In the genomic region with DNA sequence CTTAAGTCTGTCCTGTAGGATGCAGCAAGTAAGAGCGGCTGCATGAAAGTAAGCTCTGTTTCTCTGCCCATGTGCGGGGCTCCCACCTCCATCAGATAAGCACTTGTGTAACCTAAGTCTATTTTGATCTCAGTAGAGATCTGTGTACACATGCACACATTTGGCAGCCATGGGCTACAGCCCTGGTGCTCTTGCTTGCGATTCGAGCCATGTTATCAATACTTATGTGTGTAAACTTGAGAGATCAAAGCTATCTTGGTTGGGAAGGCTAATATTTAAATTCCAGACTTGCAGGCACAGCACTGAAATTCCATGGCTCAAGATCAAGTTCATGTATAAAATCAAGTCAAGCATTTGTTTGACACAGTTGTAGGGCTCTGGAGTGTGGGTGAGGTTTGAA, we compare ENCODE assay signal across 31 cellular contexts.
DNase-seq lines count a peak whose midpoint lies in the region; ATAC-seq and TF ChIP-seq lines count a peak whose summit lies in the region.
"Had no signal": no experiment of that assay in that cellular context is flagged by ENCODE, and none has a peak within 500 bp of the region (broad histone marks: within the 10 kb centered on the region; RNA-seq: fewer than 3 reads in every experiment).

No MANE protein-coding gene starts in this region.

- intact Hi-C loops in CD4-positive, alpha-beta memory T cell (cut with micrococcal nuclease) = no loop called here

- H3K4me3 Mint-ChIP-seq in activated naive CD8-positive, alpha-beta T cell treated with anti-CD3 and anti-CD28 coated beads, Interleukin-2, amount 10 ng/mL, durations not matched to agents 7 days and 5 days = no peak overlapping the region
- H3K4me3 Mint-ChIP-seq in activated naive CD8-positive, alpha-beta T cell treated with anti-CD3 and anti-CD28 coated beads, Interleukin-2, amount 50 U/mL, for 24 hours = no peak overlapping the region
- H3K4me3 Mint-ChIP-seq in mesothelial cell of epicardium (no peak overlapping the region), type B pancreatic cell (no peak overlapping the region)
- H3K4me3 Mint-ChIP-seq in CD4-positive, alpha-beta memory T cell = no peak overlapping the region
- H3K4me3 Mint-ChIP-seq: activated CD4-positive, alpha-beta memory T cell treated with anti-CD3 and anti-CD28 coated beads for 36 hours; B cell had no signal

- POLR2A ChIA-PET in activated naive CD8-positive, alpha-beta T cell treated with anti-CD3 and anti-CD28 coated beads, Interleukin-2, amount 10 ng/mL, durations not matched to agents 7 days and 5 days (lab: Charles Lee) = no interaction called here
- POLR2A ChIA-PET in CD4-positive, alpha-beta memory T cell (lab: Charles Lee; ENCODE audit: partially characterized antibody) = interaction anchor here (1.6 kb wide), 1 partner anchor 11 kb away, joined by 3 read pairs; no protein-coding TSS in a partner anchor

- H3K27me3 Mint-ChIP-seq in activated naive CD8-positive, alpha-beta T cell treated with anti-CD3 and anti-CD28 coated beads, Interleukin-2, amount 10 ng/mL, durations not matched to agents 7 days and 5 days = no peaks in the 10 kb centered on the region
- no peaks in the 10 kb centered on the region for H3K27me3 Mint-ChIP-seq in activated naive CD8-positive, alpha-beta T cell treated with anti-CD3 and anti-CD28 coated beads, Interleukin-2, amount 50 U/mL, for 24 hours
- H3K27me3 Mint-ChIP-seq in mesothelial cell of epicardium (ENCODE audit: low read depth) (no peaks in the 10 kb centered on the region), type B pancreatic cell (no peaks in the 10 kb centered on the region)
- H3K27me3 Mint-ChIP-seq in CD4-positive, alpha-beta memory T cell = peaks cover 0 to 4% of the 10 kb centered on the region in 2 donors
- H3K27me3 Mint-ChIP-seq: activated CD4-positive, alpha-beta memory T cell treated with anti-CD3 and anti-CD28 coated beads for 36 hours; B cell had no signal

- H3K27me3 ChIP-seq in CD4-positive, alpha-beta memory T cell (ENCODE audit: insufficient read depth, low read length) = no peaks in the 10 kb centered on the region
- H3K27me3 ChIP-seq: adrenal gland, breast epithelium, esophagus squamous epithelium, suprapubic skin, uterus had no signal

- H3K27ac Mint-ChIP-seq in activated naive CD8-positive, alpha-beta T cell treated with anti-CD3 and anti-CD28 coated beads, Interleukin-2, amount 10 ng/mL, durations not matched to agents 7 days and 5 days = no peak overlapping the region
- no peak overlapping the region for H3K27ac Mint-ChIP-seq in activated naive CD8-positive, alpha-beta T cell treated with anti-CD3 and anti-CD28 coated beads, Interleukin-2, amount 50 U/mL, for 24 hours
- H3K27ac Mint-ChIP-seq in mesothelial cell of epicardium = peak overlapping the region; percentile 90
- H3K27ac Mint-ChIP-seq in type B pancreatic cell = peak overlapping the region; percentile 29
- no peak overlapping the region for H3K27ac Mint-ChIP-seq in CD4-positive, alpha-beta memory T cell
- H3K27ac Mint-ChIP-seq: activated CD4-positive, alpha-beta memory T cell treated with anti-CD3 and anti-CD28 coated beads for 36 hours; B cell had no signal

- peak; percentile 52 for ATAC-seq in activated naive CD8-positive, alpha-beta T cell treated with anti-CD3 and anti-CD28 coated beads, Interleukin-2, amount 10 ng/mL, durations not matched to agents 7 days and 5 days (ENCODE audit: low read depth)
- no peak for ATAC-seq in activated naive CD8-positive, alpha-beta T cell treated with anti-CD3 and anti-CD28 coated beads, Interleukin-2, amount 50 U/mL, for 24 hours
- ATAC-seq in GM21786 (IDR thresholded peaks at IDR 0.05; ENCODE audit: unreplicated experiment) = no peak
- ATAC-seq: A549, Right ventricle myocardium inferior had no signal

- peaks cover 4% of the 10 kb centered on the region for H3K9me3 Mint-ChIP-seq in activated naive CD8-positive, alpha-beta T cell treated with anti-CD3 and anti-CD28 coated beads, Interleukin-2, amount 10 ng/mL, durations not matched to agents 7 days and 5 days
- H3K9me3 Mint-ChIP-seq in activated naive CD8-positive, alpha-beta T cell treated with anti-CD3 and anti-CD28 coated beads, Interleukin-2, amount 50 U/mL, for 24 hours = no peaks in the 10 kb centered on the region
- H3K9me3 Mint-ChIP-seq in mesothelial cell of epicardium = peaks cover 15% of the 10 kb centered on the region
- H3K9me3 Mint-ChIP-seq in type B pancreatic cell = peaks cover 9% of the 10 kb centered on the region
- peaks cover 0 to 5% (median 0%) of the 10 kb centered on the region in 8 donors for H3K9me3 Mint-ChIP-seq in CD4-positive, alpha-beta memory T cell
- H3K9me3 Mint-ChIP-seq: activated CD4-positive, alpha-beta memory T cell treated with anti-CD3 and anti-CD28 coated beads for 36 hours had no signal

- H3K27ac ChIP-seq in CD4-positive, alpha-beta memory T cell (ENCODE audit: low read depth, low read length) = no peak overlapping the region
- H3K27ac ChIP-seq: A549, adrenal gland, breast epithelium, esophagus squamous epithelium, skin epidermis, suprapubic skin, uterus had no signal

- H3K4me3 ChIP-seq in CD4-positive, alpha-beta memory T cell (ENCODE audit: low read length in 2 of 2) = no peak overlapping the region
- H3K4me3 ChIP-seq: A549, adrenal gland, breast epithelium, esophagus squamous epithelium, skin epidermis, suprapubic skin, uterus had no signal

- peaks cover 7% of the 10 kb centered on the region for H3K4me1 Mint-ChIP-seq in activated naive CD8-positive, alpha-beta T cell treated with anti-CD3 and anti-CD28 coated beads, Interleukin-2, amount 10 ng/mL, durations not matched to agents 7 days and 5 days
- peaks cover 6% of the 10 kb centered on the region for H3K4me1 Mint-ChIP-seq in activated naive CD8-positive, alpha-beta T cell treated with anti-CD3 and anti-CD28 coated beads, Interleukin-2, amount 50 U/mL, for 24 hours
- H3K4me1 Mint-ChIP-seq in mesothelial cell of epicardium (peaks cover 39% of the 10 kb centered on the region), type B pancreatic cell (ENCODE audit: unreplicated experiment) (peaks cover 40% of the 10 kb centered on the region)
- peaks cover 5 to 12% (median 9%) of the 10 kb centered on the region in 4 donors for H3K4me1 Mint-ChIP-seq in CD4-positive, alpha-beta memory T cell

- TF ChIP-seq CTCF in mesothelial cell of epicardium (IDR thresholded peaks at IDR 0.05; ENCODE audit: unreplicated experiment) = no peak
- TF ChIP-seq CTCF in type B pancreatic cell (conservative IDR thresholded peaks at IDR 0.05) = no peak

- peaks cover 6% of the 10 kb centered on the region for H3K4me1 ChIP-seq in CD4-positive, alpha-beta memory T cell (ENCODE audit: insufficient read depth, low read length)

- no peaks in the 10 kb centered on the region for H3K9me3 ChIP-seq in CD4-positive, alpha-beta memory T cell (ENCODE audit: control insufficient read depth in 1 of 2, low read length in 2 of 2)
- H3K9me3 ChIP-seq: A549, adrenal gland, breast epithelium, esophagus squamous epithelium, suprapubic skin, uterus had no signal

- H3K36me3 Mint-ChIP-seq in activated naive CD8-positive, alpha-beta T cell treated with anti-CD3 and anti-CD28 coated beads, Interleukin-2, amount 10 ng/mL, durations not matched to agents 7 days and 5 days = peaks cover 10% of the 10 kb centered on the region
- H3K36me3 Mint-ChIP-seq in activated naive CD8-positive, alpha-beta T cell treated with anti-CD3 and anti-CD28 coated beads, Interleukin-2, amount 50 U/mL, for 24 hours (ENCODE audit: low read depth) = no peaks in the 10 kb centered on the region
- H3K36me3 Mint-ChIP-seq in mesothelial cell of epicardium (peaks cover 5% of the 10 kb centered on the region), type B pancreatic cell (no peaks in the 10 kb centered on the region)
- peaks cover 0 to 4% of the 10 kb centered on the region in 2 donors for H3K36me3 Mint-ChIP-seq in CD4-positive, alpha-beta memory T cell
- H3K36me3 Mint-ChIP-seq: activated CD4-positive, alpha-beta memory T cell treated with anti-CD3 and anti-CD28 coated beads for 36 hours had no signal

- DNase-seq in activated naive CD8-positive, alpha-beta T cell treated with anti-CD3 and anti-CD28 coated beads, Interleukin-2, amount 10 ng/mL, durations not matched to agents 7 days and 5 days = no peak
- DNase-seq in activated naive CD8-positive, alpha-beta T cell treated with anti-CD3 and anti-CD28 coated beads, Interleukin-2, amount 50 U/mL, for 24 hours = no peak
- DNase-seq in dedifferentiated amniotic fluid mesenchymal stem cell (ENCODE audit: extremely low spot score) (peak; percentile 20), mesothelial cell of epicardium (ENCODE audit: low spot score in 2 of 2, unreplicated experiment in 2 of 2) (no peak), type B pancreatic cell (ENCODE audit: extremely low spot score, unreplicated experiment) (no peak), NCI-H510A (lab: John Stamatoyannopoulos, UW) (no peak)
- DNase-seq in CD4-positive, alpha-beta memory T cell = no peak
- DNase-seq: activated CD4-positive, alpha-beta memory T cell treated with anti-CD3 and anti-CD28 coated beads for 36 hours; activated CD4-positive, CD25-positive, alpha-beta regulatory T cell; activated effector memory CD4-positive, alpha-beta T cell treated with Interleukin-2 at 50 U/mL for 16 hours; activated T-cell treated with anti-CD3 and anti-CD28 coated beads for 4 hours; adrenal gland; effector memory CD4-positive, alpha-beta T cell; esophagus squamous epithelium; H7; islet precursor cell; Kasumi-1; NCI-H1092; NCI-H187 treated with DMSO at 0.1 percent for 48 hours; NCI-H226; NCI-H774; OCI-M1; stimulated activated CD4-positive, alpha-beta T cell treated with anti-CD3 and anti-CD28 coated beads, Interleukin-1b, Interleukin-23, amount 100 ng/mL, for 48 hours; uterus had no signal

- no peaks in the 10 kb centered on the region for H3K36me3 ChIP-seq in CD4-positive, alpha-beta memory T cell (ENCODE audit: insufficient read depth, low read length)
- H3K36me3 ChIP-seq: adrenal gland, breast epithelium, esophagus squamous epithelium, suprapubic skin, uterus had no signal

- CTCF ChIA-PET in CD4-positive, alpha-beta memory T cell (lab: Charles Lee; ENCODE audit: partially characterized antibody) = interaction anchor here (1.1 to 1.5 kb wide), 2 partner anchors 10 to 267 kb away, joined by 3 read pairs; no protein-coding TSS in a partner anchor

Comparison
In these comparisons a context has a peak if more than half of its experiments do, and no peak if none do; other contexts are left out.
1. H3K27ac Mint-ChIP-seq: peak in mesothelial cell of epicardium (single experiment) and type B pancreatic cell (single experiment); none in activated naive CD8-positive, alpha-beta T cell treated with anti-CD3 and anti-CD28 coated beads, Interleukin-2, amount 10 ng/mL, durations not matched to agents 7 days and 5 days (single experiment), activated naive CD8-positive, alpha-beta T cell treated with anti-CD3 and anti-CD28 coated beads, Interleukin-2, amount 50 U/mL, for 24 hours (single experiment) and CD4-positive, alpha-beta memory T cell (0 of 7).